In the genomic region with DNA sequence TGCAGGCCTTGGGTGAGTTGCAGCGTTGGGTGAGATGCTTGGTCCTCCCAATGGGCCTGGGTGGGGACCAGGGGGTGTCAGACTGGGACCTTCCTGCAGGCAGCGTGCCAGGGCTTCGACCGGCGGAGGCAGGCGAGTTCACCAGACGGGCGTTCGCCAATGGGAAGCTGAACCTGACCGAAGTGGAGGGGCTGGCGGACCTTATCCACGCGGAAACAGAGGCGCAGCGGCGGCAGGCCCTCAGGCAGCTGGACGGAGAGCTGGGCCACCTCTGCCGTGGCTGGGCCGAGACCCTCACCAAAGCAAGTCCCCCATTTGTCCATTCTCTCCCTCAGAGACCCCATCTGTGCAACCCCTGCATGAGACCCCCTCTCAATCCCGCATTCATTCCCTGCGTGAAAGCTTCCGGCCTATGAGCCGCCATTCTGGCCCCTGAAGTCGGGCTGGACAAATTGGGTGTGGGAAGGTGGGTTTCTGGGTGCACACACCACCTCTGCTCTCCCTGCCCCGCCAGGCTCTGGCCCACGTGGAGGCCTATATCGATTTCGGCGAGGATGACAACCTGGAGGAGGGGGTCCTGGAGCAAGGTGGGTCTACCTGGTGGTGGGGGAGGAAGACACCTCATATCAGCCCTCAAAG, we compare ENCODE assay signal across 1 cellular context.
TF ChIP-seq lines count a peak whose summit lies in the region.

No MANE protein-coding gene starts in this region.

TF ChIP-seq in A549, 52 proteins besides CTCF, POLR2A, EP300 and RAD21 (continued from another document):
- TF ChIP-seq HES2 (IDR thresholded peaks at IDR 0.05): no peak
- no peak for TF ChIP-seq EHMT2 (IDR thresholded peaks at IDR 0.05; ENCODE audit: low read depth)
- TF ChIP-seq RNF2 (IDR thresholded peaks at IDR 0.05; ENCODE audit: borderline replicate concordance, low read depth): no peak
- TF ChIP-seq E2F6 (IDR thresholded peaks at IDR 0.05; ENCODE audit: borderline replicate concordance, low read depth): no peak
- no peak for TF ChIP-seq POLR2AphosphoS2 (conservative IDR thresholded peaks at IDR 0.05; ENCODE audit: low read length)
- no peak for TF ChIP-seq NR3C1 (IDR thresholded peaks at IDR 0.05)
- no peak for TF ChIP-seq RFX5 (IDR thresholded peaks at IDR 0.05)
- no peak for TF ChIP-seq HOXB13 (CRISPR knock-in tag; IDR thresholded peaks at IDR 0.05; ENCODE audit: low read depth)
- TF ChIP-seq ESRRA (IDR thresholded peaks at IDR 0.05; ENCODE audit: borderline replicate concordance, low read length): no peak
- no peak for TF ChIP-seq MAZ (IDR thresholded peaks at IDR 0.05; ENCODE audit: borderline replicate concordance, low read depth, low read length)
- TF ChIP-seq MYC (IDR thresholded peaks at IDR 0.05; ENCODE audit: borderline replicate concordance, low read length): no peak
- no peak for TF ChIP-seq JUN (IDR thresholded peaks at IDR 0.05)
- no peak for TF ChIP-seq ZC3H11A (IDR thresholded peaks at IDR 0.05)
- no peak for TF ChIP-seq BHLHE40 (IDR thresholded peaks at IDR 0.05; ENCODE audit: low read depth, low read length)
- TF ChIP-seq KDM1A (IDR thresholded peaks at IDR 0.05; ENCODE audit: low read depth): no peak
